Comparison of ENCODE assay signal across 8 cellular contexts in the genomic region with DNA sequence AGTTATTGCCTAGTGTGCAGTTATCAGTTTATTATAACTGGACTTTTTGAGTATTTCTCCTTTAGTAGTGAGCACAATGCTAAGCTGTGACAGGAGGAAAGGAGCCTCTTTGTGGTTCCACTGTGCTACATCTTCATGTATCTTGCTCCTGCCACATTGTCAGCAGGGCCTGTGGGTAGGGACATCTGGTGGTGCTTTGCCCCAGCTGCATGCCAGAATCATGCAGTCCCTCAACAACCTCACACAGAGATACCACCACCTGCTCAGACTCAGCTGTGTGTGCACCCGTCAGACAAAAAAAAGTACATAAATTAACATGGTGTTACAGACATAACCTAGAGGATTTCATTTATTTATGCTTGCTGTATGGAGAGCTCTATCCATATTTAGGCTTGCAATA. TPM values are rescaled to one million over a fixed set of nuclear protein-coding genes. Genes with fewer than 3 reads are reported as not detected.
A peak's percentile ranks its signal among the peaks of the same experiment; 100 is the strongest.
DNase-seq lines count a peak whose midpoint lies in the region; ATAC-seq and TF ChIP-seq lines count a peak whose summit lies in the region.

No MANE protein-coding gene starts in this region.

- no peaks in the 10 kb centered on the region for H3K4me1 ChIP-seq in Peyer's patch

- no peak overlapping the region for H3K27ac ChIP-seq in Peyer's patch
- no peak overlapping the region for H3K27ac ChIP-seq in substantia nigra (ENCODE audit: low read depth, low read length, poor library complexity, severe bottlenecking)

- ATAC-seq in GM18511 (IDR thresholded peaks at IDR 0.05; ENCODE audit: unreplicated experiment) = peak; percentile 76
- ATAC-seq in HG03066 (IDR thresholded peaks at IDR 0.05; ENCODE audit: low read depth, unreplicated experiment) = peak; percentile 61

- no peaks in the 10 kb centered on the region for H3K27me3 ChIP-seq in Peyer's patch

- TF ChIP-seq CTCF in fibroblast of villous mesenchyme (IDR thresholded peaks at IDR 0.05; ENCODE audit: insufficient read depth, low read depth, low read length) = peak; percentile 35
- TF ChIP-seq CTCF in Peyer's patch (IDR thresholded peaks at IDR 0.05) = no peak

- no peaks in the 10 kb centered on the region for H3K9me3 ChIP-seq in Peyer's patch

- no peak for TF ChIP-seq POLR2A in Peyer's patch (IDR thresholded peaks at IDR 0.05)

- DNase-seq in Ammon's horn (ENCODE audit: low spot score) (peak; percentile 52), SK-N-DZ (ENCODE audit: low spot score) (peak; percentile 10), fibroblast of villous mesenchyme (ENCODE audit: low read depth) (peak; percentile 39), Peyer's patch (no peak), substantia nigra (lab: John Stamatoyannopoulos, UW) (no peak), T-helper 9 cell (no peak)

- peaks cover 0 to 6% (median 0%) of the 10 kb centered on the region in 3 donors for H3K36me3 ChIP-seq in Peyer's patch

- H3K4me3 ChIP-seq in fibroblast of villous mesenchyme (ENCODE audit: low read depth, low read length) (no peak overlapping the region), Peyer's patch (no peak overlapping the region)

RNA-seq across cellular contexts. Expression of a gene that starts 51.1 kb away (rescaled TPM):
- 31.4 and 42.6 TPM in 2 replicates for polyA plus RNA-seq in SK-N-DZ (2014; cell fraction: cytosol; rRNA removed)
- polyA plus RNA-seq in SK-N-DZ (2014; cell fraction: nucleus; rRNA removed) = 49.0 and 64.5 TPM in 2 replicates
- 30.3 and 40.6 TPM in 2 replicates for total RNA-seq in fibroblast of villous mesenchyme
- 10 to 100 TPM; 21.9 to 80.9 (median 26.4) TPM for total RNA-seq in Peyer's patch

Comparison
In these comparisons a context has a peak if more than half of its experiments do, and no peak if none do; other contexts are left out.
1. DNase-seq: peak in Ammon's horn (single experiment), SK-N-DZ (single experiment) and fibroblast of villous mesenchyme (single experiment); none in Peyer's patch (0 of 3), substantia nigra (0 of 49) and T-helper 9 cell (single experiment).